In the genomic region with DNA sequence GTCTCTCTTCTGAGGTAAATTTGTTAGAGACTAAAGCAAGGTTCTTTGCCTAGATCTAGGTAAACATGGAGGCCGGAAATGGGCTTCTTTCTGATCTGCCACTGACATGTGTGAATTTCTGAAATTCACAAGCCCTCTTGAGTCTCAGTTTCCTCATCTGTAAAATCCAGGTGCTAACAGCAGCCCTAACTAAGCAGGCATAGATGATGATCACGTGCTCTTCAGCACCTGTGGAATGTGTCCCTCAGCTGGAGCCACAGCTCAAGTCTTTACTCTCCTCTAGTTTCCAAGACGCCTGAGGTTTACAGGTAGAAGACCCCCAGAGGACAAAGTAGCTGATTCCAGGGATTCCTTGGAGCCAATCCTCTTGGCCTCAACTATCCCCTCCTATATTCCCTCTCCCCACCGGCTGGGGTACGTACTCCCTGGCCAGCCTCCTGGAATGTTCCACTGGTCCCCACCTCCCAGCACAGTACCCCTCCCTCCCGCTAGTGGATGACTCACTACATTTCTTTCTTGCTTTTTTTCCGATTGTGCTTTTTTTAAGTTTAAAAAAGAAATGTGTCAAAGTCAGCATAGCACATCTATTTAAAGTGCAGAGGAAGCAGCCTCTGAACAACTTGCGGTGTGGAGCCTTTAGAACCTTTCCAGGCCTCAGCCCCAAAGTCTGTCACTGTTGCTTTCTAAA, we compare ENCODE assay signal across 8 cellular contexts.
DNase-seq lines count a peak whose midpoint lies in the region; ATAC-seq and TF ChIP-seq lines count a peak whose summit lies in the region.

No MANE protein-coding gene starts in this region.

- peak overlapping the region in 1 of 2 donors; percentile 56 for H3K4me3 ChIP-seq in CD4-positive, alpha-beta memory T cell (ENCODE audit: low read length in 2 of 2)
- peak overlapping the region; percentile 57 for H3K4me3 ChIP-seq in SJCRH30

- TF ChIP-seq CTCF in progenitor cell of endocrine pancreas (IDR thresholded peaks at IDR 0.05; ENCODE audit: unreplicated experiment): no peak

- intact Hi-C loops in CD4-positive, alpha-beta memory T cell (cut with micrococcal nuclease): loop anchor here (1.0 to 2.0 kb wide), 4 partner anchors 100 to 494 kb away; a partner anchor contains a TSS

- peak in 2 of 5 donors; percentile 5 to 8 for DNase-seq in CD4-positive, alpha-beta memory T cell
- no peak for DNase-seq in SJCRH30
- peak; percentile 14 for DNase-seq in fibroblast of peridontal ligament (ENCODE audit: extremely low read depth)
- peak; percentile 5 for DNase-seq in stimulated activated CD8-positive, alpha-beta memory T cell treated with anti-CD3 and anti-CD28 coated beads, Interleukin-12 subunit alpha, Interleukin-12 subunit beta, amount 100 ng/mL, for 1 hour (ENCODE audit: low read depth)
- DNase-seq in medulla oblongata (ENCODE audit: extremely low spot score): no peak
- DNase-seq in H4 (ENCODE audit: low spot score): no peak
- DNase-seq in progenitor cell of endocrine pancreas (ENCODE audit: low spot score, unreplicated experiment): no peak

- H3K27me3 Mint-ChIP-seq in CD4-positive, alpha-beta memory T cell: no peaks in the 10 kb centered on the region
- no peaks in the 10 kb centered on the region for H3K27me3 Mint-ChIP-seq in progenitor cell of endocrine pancreas

- peak overlapping the region; percentile 84 to 94 (median 90) for H3K4me3 Mint-ChIP-seq in CD4-positive, alpha-beta memory T cell
- no peak overlapping the region for H3K4me3 Mint-ChIP-seq in progenitor cell of endocrine pancreas (ENCODE audit: low read depth)

- H3K27ac Mint-ChIP-seq in CD4-positive, alpha-beta memory T cell: peak overlapping the region; percentile 71 to 98 (median 92)
- no peak overlapping the region for H3K27ac Mint-ChIP-seq in progenitor cell of endocrine pancreas

- POLR2A ChIA-PET in CD4-positive, alpha-beta memory T cell (lab: Charles Lee; ENCODE audit: partially characterized antibody): interaction anchor here (2.5 kb wide), 1 partner anchor 460 kb away, joined by 11 read pairs; a partner anchor contains a TSS

- CTCF ChIA-PET in CD4-positive, alpha-beta memory T cell (lab: Charles Lee; ENCODE audit: partially characterized antibody): interaction anchor here (0.6 to 2.0 kb wide), 4 partner anchors 11 to 449 kb away, joined by 3 to 5 read pairs (median 4); no protein-coding TSS in a partner anchor

- no peaks in the 10 kb centered on the region for H3K27me3 ChIP-seq in CD4-positive, alpha-beta memory T cell (ENCODE audit: insufficient read depth, low read length)
- no peaks in the 10 kb centered on the region for H3K27me3 ChIP-seq in SJCRH30

- H3K9me3 ChIP-seq in CD4-positive, alpha-beta memory T cell (ENCODE audit: control insufficient read depth in 1 of 2, low read length in 2 of 2): no peaks in the 10 kb centered on the region
- H3K9me3 ChIP-seq in SJCRH30 (replicated peaks): no peaks in the 10 kb centered on the region

- no peak overlapping the region for H3K27ac ChIP-seq in CD4-positive, alpha-beta memory T cell (ENCODE audit: low read depth, low read length)
- H3K27ac ChIP-seq in SJCRH30: no peak overlapping the region

- H3K36me3 ChIP-seq in CD4-positive, alpha-beta memory T cell (ENCODE audit: insufficient read depth, low read length): no peaks in the 10 kb centered on the region
- no peaks in the 10 kb centered on the region for H3K36me3 ChIP-seq in SJCRH30

- H3K36me3 Mint-ChIP-seq in CD4-positive, alpha-beta memory T cell: no peaks in the 10 kb centered on the region
- no peaks in the 10 kb centered on the region for H3K36me3 Mint-ChIP-seq in progenitor cell of endocrine pancreas (ENCODE audit: insufficient read depth)

- ATAC-seq in GM21576 (IDR thresholded peaks at IDR 0.05; ENCODE audit: unreplicated experiment): peak; percentile 3

- peaks cover 14% of the 10 kb centered on the region for H3K4me1 ChIP-seq in CD4-positive, alpha-beta memory T cell (ENCODE audit: insufficient read depth, low read length)
- H3K4me1 ChIP-seq in SJCRH30: peaks cover 10% of the 10 kb centered on the region

- peaks cover 12 to 32% (median 20%) of the 10 kb centered on the region in 4 donors for H3K4me1 Mint-ChIP-seq in CD4-positive, alpha-beta memory T cell
- peaks cover 13% of the 10 kb centered on the region for H3K4me1 Mint-ChIP-seq in progenitor cell of endocrine pancreas (ENCODE audit: low read depth)

- H3K9me3 Mint-ChIP-seq in CD4-positive, alpha-beta memory T cell: peaks cover 0 to 2% (median 0%) of the 10 kb centered on the region in 8 donors
- H3K9me3 Mint-ChIP-seq in progenitor cell of endocrine pancreas (ENCODE audit: low read depth): peaks cover 8% of the 10 kb centered on the region

Comparison
In these comparisons a context has a peak if more than half of its experiments do, and no peak if none do; other contexts are left out.
1. DNase-seq: peak in fibroblast of peridontal ligament (single experiment) and stimulated activated CD8-positive, alpha-beta memory T cell treated with anti-CD3 and anti-CD28 coated beads, Interleukin-12 subunit alpha, Interleukin-12 subunit beta, amount 100 ng/mL, for 1 hour (single experiment); none in SJCRH30 (0 of 2), medulla oblongata (single experiment), H4 (single experiment) and progenitor cell of endocrine pancreas (single experiment).